In the genomic region with DNA sequence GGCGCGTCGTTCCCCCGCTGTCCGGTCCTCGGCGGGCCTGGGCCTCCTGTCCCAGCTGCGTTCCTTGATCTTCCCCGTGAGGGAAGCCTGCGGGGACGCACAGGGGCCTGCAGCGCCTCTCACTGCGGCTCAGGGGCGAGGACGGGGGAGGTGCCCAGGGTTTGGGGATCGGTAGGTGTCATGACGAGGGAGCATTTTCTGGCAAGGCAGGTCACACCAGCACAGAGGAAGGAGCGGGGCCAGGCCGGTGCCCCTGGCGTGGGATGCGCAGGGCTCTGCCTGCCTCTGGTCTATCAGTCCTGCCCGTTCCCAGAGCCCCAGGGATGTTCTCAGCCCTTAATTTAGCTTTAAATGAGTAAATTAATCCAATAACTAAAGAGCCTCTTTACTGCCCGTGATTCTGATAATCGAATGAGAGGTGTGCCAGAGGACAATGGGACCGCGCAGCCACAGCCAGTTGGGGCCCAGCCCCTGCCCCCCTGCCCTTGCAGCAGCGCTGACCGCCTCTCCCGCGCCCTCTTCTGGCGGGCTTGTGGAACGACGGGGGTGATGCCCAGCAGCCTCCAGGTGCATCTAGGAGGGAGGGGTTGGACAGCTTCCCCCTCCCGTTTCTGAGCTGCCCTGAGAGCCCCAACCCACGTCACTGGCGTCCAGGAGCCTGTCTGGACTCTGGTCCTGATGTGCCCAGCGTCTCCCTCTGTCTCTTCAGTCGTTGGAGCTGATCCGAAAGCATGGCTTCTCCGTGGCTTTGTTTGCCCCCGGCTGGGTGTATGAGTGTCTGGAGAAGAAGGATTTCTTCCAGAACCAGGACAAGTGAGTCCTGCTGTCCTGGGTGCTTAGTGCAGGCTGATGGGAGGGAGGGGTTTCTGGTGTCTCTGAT, we compare ENCODE assay signal across 1 cellular context.
TF ChIP-seq lines count a peak whose summit lies in the region.

No MANE protein-coding gene starts in this region.

TF ChIP-seq in K562, 482 proteins besides CTCF, POLR2A, EP300 and RAD21 (continued from another document):
- TF ChIP-seq, protein P1, sequence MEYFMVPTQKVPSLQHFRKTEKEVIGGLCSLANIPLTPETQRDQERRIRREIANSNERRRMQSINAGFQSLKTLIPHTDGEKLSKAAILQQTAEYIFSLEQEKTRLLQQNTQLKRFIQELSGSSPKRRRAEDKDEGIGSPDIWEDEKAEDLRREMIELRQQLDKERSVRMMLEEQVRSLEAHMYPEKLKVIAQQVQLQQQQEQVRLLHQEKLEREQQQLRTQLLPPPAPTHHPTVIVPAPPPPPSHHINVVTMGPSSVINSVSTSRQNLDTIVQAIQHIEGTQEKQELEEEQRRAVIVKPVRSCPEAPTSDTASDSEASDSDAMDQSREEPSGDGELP (CRISPR knock-in tag; IDR thresholded peaks at IDR 0.05; ENCODE audit: borderline replicate concordance) = 0 out of 2 replicates have a peak, but pooled peaks have one; percentile 11
- TF ChIP-seq ZNF551 (CRISPR knock-in tag; IDR thresholded peaks at IDR 0.05) (no peak), NR1H2 (CRISPR knock-in tag; IDR thresholded peaks at IDR 0.05) (no peak), SMARCA5 (IDR thresholded peaks at IDR 0.05) (no peak), POLR2G (IDR thresholded peaks at IDR 0.05; ENCODE audit: low read depth, low read length) (peak; percentile 20; the same call in 1 of the 2 replicates), ZBTB7A (IDR thresholded peaks at IDR 0.05; ENCODE audit: borderline replicate concordance, control insufficient read depth, low read depth, low read length) (peak; percentile 36; the same call in 1 of the 2 replicates), ZFP36 (IDR thresholded peaks at IDR 0.05; ENCODE audit: low read depth, low read length, partially characterized antibody) (no peak), MCM3 (IDR thresholded peaks at IDR 0.05) (no peak), CTBP1 (IDR thresholded peaks at IDR 0.05; ENCODE audit: borderline replicate concordance) (peak; percentile 22; the same call in 1 of the 2 replicates), CREM (IDR thresholded peaks at IDR 0.05; ENCODE audit: low read depth) (peak; percentile 49; the same call in 1 of the 2 replicates), ZNF347 (CRISPR knock-in tag; IDR thresholded peaks at IDR 0.05; ENCODE audit: low read depth) (no peak), ZNF232 (CRISPR knock-in tag; IDR thresholded peaks at IDR 0.05) (no peak), SMC3 (conservative IDR thresholded peaks at IDR 0.05; ENCODE audit: insufficient read depth, low read depth, low read length) (peak; percentile 65), KAT7 (CRISPR knock-in tag; IDR thresholded peaks at IDR 0.05; ENCODE audit: borderline replicate concordance) (no peak)
- TF ChIP-seq, protein P2, sequence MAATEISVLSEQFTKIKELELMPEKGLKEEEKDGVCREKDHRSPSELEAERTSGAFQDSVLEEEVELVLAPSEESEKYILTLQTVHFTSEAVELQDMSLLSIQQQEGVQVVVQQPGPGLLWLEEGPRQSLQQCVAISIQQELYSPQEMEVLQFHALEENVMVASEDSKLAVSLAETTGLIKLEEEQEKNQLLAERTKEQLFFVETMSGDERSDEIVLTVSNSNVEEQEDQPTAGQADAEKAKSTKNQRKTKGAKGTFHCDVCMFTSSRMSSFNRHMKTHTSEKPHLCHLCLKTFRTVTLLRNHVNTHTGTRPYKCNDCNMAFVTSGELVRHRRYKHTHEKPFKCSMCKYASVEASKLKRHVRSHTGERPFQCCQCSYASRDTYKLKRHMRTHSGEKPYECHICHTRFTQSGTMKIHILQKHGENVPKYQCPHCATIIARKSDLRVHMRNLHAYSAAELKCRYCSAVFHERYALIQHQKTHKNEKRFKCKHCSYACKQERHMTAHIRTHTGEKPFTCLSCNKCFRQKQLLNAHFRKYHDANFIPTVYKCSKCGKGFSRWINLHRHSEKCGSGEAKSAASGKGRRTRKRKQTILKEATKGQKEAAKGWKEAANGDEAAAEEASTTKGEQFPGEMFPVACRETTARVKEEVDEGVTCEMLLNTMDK (IDR thresholded peaks at IDR 0.05; ENCODE audit: borderline replicate concordance, insufficient read depth, low read depth, low read length, poor library complexity, severe bottlenecking) = peak; percentile 4
- TF ChIP-seq, protein P3, sequence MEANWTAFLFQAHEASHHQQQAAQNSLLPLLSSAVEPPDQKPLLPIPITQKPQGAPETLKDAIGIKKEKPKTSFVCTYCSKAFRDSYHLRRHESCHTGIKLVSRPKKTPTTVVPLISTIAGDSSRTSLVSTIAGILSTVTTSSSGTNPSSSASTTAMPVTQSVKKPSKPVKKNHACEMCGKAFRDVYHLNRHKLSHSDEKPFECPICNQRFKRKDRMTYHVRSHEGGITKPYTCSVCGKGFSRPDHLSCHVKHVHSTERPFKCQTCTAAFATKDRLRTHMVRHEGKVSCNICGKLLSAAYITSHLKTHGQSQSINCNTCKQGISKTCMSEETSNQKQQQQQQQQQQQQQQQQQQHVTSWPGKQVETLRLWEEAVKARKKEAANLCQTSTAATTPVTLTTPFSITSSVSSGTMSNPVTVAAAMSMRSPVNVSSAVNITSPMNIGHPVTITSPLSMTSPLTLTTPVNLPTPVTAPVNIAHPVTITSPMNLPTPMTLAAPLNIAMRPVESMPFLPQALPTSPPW (CRISPR knock-in tag; IDR thresholded peaks at IDR 0.05) = peak; percentile 85
- TF ChIP-seq, protein P4, sequence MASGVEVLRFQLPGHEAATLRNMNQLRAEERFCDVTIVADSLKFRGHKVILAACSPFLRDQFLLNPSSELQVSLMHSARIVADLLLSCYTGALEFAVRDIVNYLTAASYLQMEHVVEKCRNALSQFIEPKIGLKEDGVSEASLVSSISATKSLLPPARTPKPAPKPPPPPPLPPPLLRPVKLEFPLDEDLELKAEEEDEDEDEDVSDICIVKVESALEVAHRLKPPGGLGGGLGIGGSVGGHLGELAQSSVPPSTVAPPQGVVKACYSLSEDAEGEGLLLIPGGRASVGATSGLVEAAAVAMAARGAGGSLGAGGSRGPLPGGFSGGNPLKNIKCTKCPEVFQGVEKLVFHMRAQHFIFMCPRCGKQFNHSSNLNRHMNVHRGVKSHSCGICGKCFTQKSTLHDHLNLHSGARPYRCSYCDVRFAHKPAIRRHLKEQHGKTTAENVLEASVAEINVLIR (CRISPR knock-in tag; IDR thresholded peaks at IDR 0.05) = no peak
